1 cellular context compared by ENCODE assay signal in genomic region chr11:62574363-62575057, GRCh38.
TF ChIP-seq lines count a peak whose summit lies in the region.

No MANE protein-coding gene starts in this region.

TF ChIP-seq in IMR-90, 13 proteins besides CTCF, POLR2A, EP300 and RAD21:
- peak; percentile 19; the same call in 1 of the 2 replicates for TF ChIP-seq MAZ (IDR thresholded peaks at IDR 0.05; ENCODE audit: borderline replicate concordance, low read depth, low read length)
- TF ChIP-seq FOS (IDR thresholded peaks at IDR 0.05; ENCODE audit: low read depth, low read length), result no peak
TF ChIP-seq in IMR-90: peak in this region for 1.
